In the genomic region with DNA sequence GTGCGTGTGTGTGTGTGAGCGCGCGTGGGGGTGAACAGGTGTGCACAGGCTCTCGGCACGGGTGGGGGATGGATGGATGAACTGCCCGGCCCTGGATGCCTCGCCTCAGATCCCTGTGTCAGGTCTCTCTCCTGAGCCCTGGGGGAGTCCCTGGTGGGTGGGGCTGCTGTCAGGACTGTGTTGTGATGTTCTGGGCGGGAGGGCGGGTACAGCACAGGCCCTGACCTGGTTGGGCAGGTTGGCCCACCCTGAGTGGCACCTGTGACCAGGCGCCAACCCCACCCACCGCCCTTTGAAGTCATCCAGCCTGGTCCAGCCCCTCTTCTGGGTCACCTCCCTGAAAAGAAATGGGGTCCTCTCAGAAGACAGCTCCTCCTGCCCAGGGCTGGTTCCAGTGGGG, we compare ENCODE assay signal across 2 cellular contexts.
TF ChIP-seq lines count a peak whose summit lies in the region.

No MANE protein-coding gene starts in this region.

TF ChIP-seq in GM23338, 12 proteins besides CTCF, POLR2A, EP300 and RAD21:
- TF ChIP-seq, protein P1, sequence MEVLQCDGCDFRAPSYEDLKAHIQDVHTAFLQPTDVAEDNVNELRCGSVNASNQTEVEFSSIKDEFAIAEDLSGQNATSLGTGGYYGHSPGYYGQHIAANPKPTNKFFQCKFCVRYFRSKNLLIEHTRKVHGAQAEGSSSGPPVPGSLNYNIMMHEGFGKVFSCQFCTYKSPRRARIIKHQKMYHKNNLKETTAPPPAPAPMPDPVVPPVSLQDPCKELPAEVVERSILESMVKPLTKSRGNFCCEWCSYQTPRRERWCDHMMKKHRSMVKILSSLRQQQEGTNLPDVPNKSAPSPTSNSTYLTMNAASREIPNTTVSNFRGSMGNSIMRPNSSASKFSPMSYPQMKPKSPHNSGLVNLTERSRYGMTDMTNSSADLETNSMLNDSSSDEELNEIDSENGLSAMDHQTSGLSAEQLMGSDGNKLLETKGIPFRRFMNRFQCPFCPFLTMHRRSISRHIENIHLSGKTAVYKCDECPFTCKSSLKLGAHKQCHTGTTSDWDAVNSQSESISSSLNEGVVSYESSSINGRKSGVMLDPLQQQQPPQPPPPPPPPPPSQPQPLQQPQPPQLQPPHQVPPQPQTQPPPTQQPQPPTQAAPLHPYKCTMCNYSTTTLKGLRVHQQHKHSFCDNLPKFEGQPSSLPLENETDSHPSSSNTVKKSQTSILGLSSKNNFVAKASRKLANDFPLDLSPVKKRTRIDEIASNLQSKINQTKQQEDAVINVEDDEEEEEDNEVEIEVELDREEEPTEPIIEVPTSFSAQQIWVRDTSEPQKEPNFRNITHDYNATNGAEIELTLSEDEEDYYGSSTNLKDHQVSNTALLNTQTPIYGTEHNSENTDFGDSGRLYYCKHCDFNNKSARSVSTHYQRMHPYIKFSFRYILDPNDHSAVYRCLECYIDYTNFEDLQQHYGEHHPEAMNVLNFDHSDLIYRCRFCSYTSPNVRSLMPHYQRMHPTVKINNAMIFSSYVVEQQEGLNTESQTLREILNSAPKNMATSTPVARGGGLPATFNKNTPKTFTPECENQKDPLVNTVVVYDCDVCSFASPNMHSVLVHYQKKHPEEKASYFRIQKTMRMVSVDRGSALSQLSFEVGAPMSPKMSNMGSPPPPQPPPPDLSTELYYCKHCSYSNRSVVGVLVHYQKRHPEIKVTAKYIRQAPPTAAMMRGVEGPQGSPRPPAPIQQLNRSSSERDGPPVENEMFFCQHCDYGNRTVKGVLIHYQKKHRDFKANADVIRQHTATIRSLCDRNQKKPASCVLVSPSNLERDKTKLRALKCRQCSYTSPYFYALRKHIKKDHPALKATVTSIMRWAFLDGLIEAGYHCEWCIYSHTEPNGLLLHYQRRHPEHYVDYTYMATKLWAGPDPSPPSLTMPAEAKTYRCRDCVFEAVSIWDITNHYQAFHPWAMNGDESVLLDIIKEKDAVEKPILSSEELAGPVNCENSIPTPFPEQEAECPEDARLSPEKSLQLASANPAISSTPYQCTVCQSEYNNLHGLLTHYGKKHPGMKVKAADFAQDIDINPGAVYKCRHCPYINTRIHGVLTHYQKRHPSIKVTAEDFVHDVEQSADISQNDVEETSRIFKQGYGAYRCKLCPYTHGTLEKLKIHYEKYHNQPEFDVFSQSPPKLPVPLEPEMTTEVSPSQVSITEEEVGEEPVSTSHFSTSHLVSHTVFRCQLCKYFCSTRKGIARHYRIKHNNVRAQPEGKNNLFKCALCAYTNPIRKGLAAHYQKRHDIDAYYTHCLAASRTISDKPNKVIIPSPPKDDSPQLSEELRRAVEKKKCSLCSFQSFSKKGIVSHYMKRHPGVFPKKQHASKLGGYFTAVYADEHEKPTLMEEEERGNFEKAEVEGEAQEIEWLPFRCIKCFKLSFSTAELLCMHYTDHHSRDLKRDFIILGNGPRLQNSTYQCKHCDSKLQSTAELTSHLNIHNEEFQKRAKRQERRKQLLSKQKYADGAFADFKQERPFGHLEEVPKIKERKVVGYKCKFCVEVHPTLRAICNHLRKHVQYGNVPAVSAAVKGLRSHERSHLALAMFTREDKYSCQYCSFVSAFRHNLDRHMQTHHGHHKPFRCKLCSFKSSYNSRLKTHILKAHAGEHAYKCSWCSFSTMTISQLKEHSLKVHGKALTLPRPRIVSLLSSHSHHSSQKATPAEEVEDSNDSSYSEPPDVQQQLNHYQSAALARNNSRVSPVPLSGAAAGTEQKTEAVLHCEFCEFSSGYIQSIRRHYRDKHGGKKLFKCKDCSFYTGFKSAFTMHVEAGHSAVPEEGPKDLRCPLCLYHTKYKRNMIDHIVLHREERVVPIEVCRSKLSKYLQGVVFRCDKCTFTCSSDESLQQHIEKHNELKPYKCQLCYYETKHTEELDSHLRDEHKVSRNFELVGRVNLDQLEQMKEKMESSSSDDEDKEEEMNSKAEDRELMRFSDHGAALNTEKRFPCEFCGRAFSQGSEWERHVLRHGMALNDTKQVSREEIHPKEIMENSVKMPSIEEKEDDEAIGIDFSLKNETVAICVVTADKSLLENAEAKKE (CRISPR knock-in tag; IDR thresholded peaks at IDR 0.05), result no peak
- no peak for TF ChIP-seq STAT1 (IDR thresholded peaks at IDR 0.05; ENCODE audit: unreplicated experiment)

TF ChIP-seq in IMR-90, 13 proteins besides CTCF, POLR2A, EP300 and RAD21 (continued from another document):
- TF ChIP-seq MAFK (IDR thresholded peaks at IDR 0.05; ENCODE audit: low read depth, low read length) (no peak), NFE2L2 (IDR thresholded peaks at IDR 0.05; ENCODE audit: low read depth, low read length) (no peak), RFX5 (IDR thresholded peaks at IDR 0.05; ENCODE audit: low read depth, low read length) (no peak), FOS (IDR thresholded peaks at IDR 0.05; ENCODE audit: low read depth, low read length) (no peak)
- TF ChIP-seq, protein P2, sequence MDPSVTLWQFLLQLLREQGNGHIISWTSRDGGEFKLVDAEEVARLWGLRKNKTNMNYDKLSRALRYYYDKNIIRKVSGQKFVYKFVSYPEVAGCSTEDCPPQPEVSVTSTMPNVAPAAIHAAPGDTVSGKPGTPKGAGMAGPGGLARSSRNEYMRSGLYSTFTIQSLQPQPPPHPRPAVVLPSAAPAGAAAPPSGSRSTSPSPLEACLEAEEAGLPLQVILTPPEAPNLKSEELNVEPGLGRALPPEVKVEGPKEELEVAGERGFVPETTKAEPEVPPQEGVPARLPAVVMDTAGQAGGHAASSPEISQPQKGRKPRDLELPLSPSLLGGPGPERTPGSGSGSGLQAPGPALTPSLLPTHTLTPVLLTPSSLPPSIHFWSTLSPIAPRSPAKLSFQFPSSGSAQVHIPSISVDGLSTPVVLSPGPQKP (IDR thresholded peaks at IDR 0.05; ENCODE audit: borderline replicate concordance, low read depth, low read length), result no peak
